In the genomic region with DNA sequence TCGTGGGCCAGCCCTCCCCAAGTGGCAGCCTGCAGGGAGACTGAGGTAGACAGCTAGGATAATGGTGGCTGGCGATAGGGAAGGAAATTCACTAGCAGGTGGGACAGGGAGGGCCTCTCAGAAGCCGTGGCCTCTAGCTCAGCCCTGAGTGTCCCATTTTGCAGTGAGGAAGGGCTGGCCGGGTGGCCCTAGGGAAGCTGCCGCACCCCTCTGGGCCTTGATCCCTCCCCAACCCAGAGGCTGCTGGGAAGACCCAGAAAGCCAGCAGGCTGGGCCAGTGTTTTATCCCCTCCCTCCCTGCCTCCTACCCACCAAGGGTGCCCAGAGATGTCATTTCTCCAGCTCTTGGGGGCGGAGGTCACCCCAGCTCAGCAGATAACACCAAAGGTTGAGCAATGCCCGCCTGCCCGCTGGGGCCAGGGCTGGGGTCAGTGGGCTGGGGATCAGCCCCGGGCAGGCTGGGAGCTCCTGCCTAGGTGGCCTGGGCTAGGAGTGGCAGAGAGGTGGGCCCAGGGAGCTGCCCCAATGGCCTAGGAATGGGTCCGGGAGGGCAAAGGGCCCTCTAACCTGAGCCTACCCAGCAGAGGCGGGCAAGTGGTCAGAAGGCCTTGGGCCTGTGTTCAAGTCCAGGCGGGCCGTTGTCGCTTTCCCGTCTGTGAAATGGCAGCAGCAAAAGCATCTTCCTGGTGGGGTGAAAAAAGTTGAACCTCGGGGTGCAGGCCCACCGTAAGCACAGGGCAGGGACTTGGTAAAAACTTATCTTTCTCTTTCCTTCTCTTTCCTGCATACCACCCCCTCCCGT, we compare ENCODE assay signal across 1 cellular context.
TF ChIP-seq lines count a peak whose summit lies in the region.

No MANE protein-coding gene starts in this region.

TF ChIP-seq in HepG2, 621 proteins besides CTCF, POLR2A, EP300 and RAD21 (continued from another document and continues in another):
- TF ChIP-seq, protein P1, sequence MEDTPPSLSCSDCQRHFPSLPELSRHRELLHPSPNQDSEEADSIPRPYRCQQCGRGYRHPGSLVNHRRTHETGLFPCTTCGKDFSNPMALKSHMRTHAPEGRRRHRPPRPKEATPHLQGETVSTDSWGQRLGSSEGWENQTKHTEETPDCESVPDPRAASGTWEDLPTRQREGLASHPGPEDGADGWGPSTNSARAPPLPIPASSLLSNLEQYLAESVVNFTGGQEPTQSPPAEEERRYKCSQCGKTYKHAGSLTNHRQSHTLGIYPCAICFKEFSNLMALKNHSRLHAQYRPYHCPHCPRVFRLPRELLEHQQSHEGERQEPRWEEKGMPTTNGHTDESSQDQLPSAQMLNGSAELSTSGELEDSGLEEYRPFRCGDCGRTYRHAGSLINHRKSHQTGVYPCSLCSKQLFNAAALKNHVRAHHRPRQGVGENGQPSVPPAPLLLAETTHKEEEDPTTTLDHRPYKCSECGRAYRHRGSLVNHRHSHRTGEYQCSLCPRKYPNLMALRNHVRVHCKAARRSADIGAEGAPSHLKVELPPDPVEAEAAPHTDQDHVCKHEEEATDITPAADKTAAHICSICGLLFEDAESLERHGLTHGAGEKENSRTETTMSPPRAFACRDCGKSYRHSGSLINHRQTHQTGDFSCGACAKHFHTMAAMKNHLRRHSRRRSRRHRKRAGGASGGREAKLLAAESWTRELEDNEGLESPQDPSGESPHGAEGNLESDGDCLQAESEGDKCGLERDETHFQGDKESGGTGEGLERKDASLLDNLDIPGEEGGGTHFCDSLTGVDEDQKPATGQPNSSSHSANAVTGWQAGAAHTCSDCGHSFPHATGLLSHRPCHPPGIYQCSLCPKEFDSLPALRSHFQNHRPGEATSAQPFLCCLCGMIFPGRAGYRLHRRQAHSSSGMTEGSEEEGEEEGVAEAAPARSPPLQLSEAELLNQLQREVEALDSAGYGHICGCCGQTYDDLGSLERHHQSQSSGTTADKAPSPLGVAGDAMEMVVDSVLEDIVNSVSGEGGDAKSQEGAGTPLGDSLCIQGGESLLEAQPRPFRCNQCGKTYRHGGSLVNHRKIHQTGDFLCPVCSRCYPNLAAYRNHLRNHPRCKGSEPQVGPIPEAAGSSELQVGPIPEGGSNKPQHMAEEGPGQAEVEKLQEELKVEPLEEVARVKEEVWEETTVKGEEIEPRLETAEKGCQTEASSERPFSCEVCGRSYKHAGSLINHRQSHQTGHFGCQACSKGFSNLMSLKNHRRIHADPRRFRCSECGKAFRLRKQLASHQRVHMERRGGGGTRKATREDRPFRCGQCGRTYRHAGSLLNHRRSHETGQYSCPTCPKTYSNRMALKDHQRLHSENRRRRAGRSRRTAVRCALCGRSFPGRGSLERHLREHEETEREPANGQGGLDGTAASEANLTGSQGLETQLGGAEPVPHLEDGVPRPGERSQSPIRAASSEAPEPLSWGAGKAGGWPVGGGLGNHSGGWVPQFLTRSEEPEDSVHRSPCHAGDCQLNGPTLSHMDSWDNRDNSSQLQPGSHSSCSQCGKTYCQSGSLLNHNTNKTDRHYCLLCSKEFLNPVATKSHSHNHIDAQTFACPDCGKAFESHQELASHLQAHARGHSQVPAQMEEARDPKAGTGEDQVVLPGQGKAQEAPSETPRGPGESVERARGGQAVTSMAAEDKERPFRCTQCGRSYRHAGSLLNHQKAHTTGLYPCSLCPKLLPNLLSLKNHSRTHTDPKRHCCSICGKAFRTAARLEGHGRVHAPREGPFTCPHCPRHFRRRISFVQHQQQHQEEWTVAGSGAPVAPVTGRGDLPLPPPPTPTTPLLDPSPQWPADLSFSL (CRISPR knock-in tag; IDR thresholded peaks at IDR 0.05), result peak; percentile 78; the same call in 1 of the 2 replicates
- TF ChIP-seq HOXA5 (CRISPR knock-in tag; IDR thresholded peaks at IDR 0.05) (peak; percentile 96; the same call in 1 of the 2 replicates), MAFK (conservative IDR thresholded peaks at IDR 0.05 in 1 of 2, IDR thresholded peaks at IDR 0.05 in 1 of 2; ENCODE audit: low read length in 2 of 2) (peak; percentile 36 to 46), SP4 (CRISPR knock-in tag; IDR thresholded peaks at IDR 0.05) (peak; percentile 86), ZC3H13 (CRISPR knock-in tag; IDR thresholded peaks at IDR 0.05) (peak; percentile 89; the same call in 1 of the 2 replicates), JUND (CRISPR knock-in tag; IDR thresholded peaks at IDR 0.05) (peak; percentile 88), ZNF292 (CRISPR knock-in tag; IDR thresholded peaks at IDR 0.05; ENCODE audit: borderline replicate concordance, low read depth) (peak; percentile 100), ZNF441 (CRISPR knock-in tag; IDR thresholded peaks at IDR 0.05; ENCODE audit: borderline replicate concordance) (peak; percentile 61; the same call in 1 of the 2 replicates), TCF7L2 (IDR thresholded peaks at IDR 0.05; ENCODE audit: low read depth, low read length) (no peak), DMAP1 (CRISPR knock-in tag; IDR thresholded peaks at IDR 0.05) (peak; percentile 63), FOXJ3 (CRISPR knock-in tag; IDR thresholded peaks at IDR 0.05; ENCODE audit: borderline replicate concordance) (peak; percentile 65; the same call in 1 of the 2 replicates), ZKSCAN8 (CRISPR knock-in tag; IDR thresholded peaks at IDR 0.05; ENCODE audit: borderline replicate concordance) (peak; percentile 93; the same call in 1 of the 2 replicates), ZNF772 (CRISPR knock-in tag; IDR thresholded peaks at IDR 0.05) (peak; percentile 98), ELF1 (CRISPR knock-in tag; IDR thresholded peaks at IDR 0.05) (peak; percentile 68), ZSCAN9 (CRISPR knock-in tag; IDR thresholded peaks at IDR 0.05; ENCODE audit: borderline replicate concordance) (peak; percentile 97), ZNF263 (CRISPR knock-in tag; IDR thresholded peaks at IDR 0.05) (peak; percentile 17; the same call in 1 of the 2 replicates), ZNF44 (CRISPR knock-in tag; IDR thresholded peaks at IDR 0.05) (0 out of 2 replicates have a peak, but pooled peaks have one; percentile 77), ZNF644 (CRISPR knock-in tag; IDR thresholded peaks at IDR 0.05; ENCODE audit: low read depth) (peak; percentile 89; the same call in 1 of the 2 replicates), SMYD3 (CRISPR knock-in tag; IDR thresholded peaks at IDR 0.05) (no peak), NFE2L1 (CRISPR knock-in tag; IDR thresholded peaks at IDR 0.05; ENCODE audit: borderline replicate concordance) (peak; percentile 56; the same call in 1 of the 2 replicates)
- TF ChIP-seq, protein P2, sequence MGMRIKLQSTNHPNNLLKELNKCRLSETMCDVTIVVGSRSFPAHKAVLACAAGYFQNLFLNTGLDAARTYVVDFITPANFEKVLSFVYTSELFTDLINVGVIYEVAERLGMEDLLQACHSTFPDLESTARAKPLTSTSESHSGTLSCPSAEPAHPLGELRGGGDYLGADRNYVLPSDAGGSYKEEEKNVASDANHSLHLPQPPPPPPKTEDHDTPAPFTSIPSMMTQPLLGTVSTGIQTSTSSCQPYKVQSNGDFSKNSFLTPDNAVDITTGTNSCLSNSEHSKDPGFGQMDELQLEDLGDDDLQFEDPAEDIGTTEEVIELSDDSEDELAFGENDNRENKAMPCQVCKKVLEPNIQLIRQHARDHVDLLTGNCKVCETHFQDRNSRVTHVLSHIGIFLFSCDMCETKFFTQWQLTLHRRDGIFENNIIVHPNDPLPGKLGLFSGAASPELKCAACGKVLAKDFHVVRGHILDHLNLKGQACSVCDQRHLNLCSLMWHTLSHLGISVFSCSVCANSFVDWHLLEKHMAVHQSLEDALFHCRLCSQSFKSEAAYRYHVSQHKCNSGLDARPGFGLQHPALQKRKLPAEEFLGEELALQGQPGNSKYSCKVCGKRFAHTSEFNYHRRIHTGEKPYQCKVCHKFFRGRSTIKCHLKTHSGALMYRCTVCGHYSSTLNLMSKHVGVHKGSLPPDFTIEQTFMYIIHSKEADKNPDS (CRISPR knock-in tag; IDR thresholded peaks at IDR 0.05), result no peak; the same call in 1 of the 2 replicates
- TF ChIP-seq, protein P3, sequence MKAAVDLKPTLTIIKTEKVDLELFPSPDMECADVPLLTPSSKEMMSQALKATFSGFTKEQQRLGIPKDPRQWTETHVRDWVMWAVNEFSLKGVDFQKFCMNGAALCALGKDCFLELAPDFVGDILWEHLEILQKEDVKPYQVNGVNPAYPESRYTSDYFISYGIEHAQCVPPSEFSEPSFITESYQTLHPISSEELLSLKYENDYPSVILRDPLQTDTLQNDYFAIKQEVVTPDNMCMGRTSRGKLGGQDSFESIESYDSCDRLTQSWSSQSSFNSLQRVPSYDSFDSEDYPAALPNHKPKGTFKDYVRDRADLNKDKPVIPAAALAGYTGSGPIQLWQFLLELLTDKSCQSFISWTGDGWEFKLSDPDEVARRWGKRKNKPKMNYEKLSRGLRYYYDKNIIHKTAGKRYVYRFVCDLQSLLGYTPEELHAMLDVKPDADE (CRISPR knock-in tag; IDR thresholded peaks at IDR 0.05), result peak; percentile 75; the same call in 1 of the 2 replicates
- TF ChIP-seq, protein P4, sequence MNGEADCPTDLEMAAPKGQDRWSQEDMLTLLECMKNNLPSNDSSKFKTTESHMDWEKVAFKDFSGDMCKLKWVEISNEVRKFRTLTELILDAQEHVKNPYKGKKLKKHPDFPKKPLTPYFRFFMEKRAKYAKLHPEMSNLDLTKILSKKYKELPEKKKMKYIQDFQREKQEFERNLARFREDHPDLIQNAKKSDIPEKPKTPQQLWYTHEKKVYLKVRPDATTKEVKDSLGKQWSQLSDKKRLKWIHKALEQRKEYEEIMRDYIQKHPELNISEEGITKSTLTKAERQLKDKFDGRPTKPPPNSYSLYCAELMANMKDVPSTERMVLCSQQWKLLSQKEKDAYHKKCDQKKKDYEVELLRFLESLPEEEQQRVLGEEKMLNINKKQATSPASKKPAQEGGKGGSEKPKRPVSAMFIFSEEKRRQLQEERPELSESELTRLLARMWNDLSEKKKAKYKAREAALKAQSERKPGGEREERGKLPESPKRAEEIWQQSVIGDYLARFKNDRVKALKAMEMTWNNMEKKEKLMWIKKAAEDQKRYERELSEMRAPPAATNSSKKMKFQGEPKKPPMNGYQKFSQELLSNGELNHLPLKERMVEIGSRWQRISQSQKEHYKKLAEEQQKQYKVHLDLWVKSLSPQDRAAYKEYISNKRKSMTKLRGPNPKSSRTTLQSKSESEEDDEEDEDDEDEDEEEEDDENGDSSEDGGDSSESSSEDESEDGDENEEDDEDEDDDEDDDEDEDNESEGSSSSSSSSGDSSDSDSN (CRISPR knock-in tag; IDR thresholded peaks at IDR 0.05), result peak; percentile 98
- TF ChIP-seq, protein P5, sequence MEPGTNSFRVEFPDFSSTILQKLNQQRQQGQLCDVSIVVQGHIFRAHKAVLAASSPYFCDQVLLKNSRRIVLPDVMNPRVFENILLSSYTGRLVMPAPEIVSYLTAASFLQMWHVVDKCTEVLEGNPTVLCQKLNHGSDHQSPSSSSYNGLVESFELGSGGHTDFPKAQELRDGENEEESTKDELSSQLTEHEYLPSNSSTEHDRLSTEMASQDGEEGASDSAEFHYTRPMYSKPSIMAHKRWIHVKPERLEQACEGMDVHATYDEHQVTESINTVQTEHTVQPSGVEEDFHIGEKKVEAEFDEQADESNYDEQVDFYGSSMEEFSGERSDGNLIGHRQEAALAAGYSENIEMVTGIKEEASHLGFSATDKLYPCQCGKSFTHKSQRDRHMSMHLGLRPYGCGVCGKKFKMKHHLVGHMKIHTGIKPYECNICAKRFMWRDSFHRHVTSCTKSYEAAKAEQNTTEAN (CRISPR knock-in tag; conservative IDR thresholded peaks at IDR 0.05), result peak; percentile 69; the same call in 1 of the 2 replicates
- TF ChIP-seq, protein P6, sequence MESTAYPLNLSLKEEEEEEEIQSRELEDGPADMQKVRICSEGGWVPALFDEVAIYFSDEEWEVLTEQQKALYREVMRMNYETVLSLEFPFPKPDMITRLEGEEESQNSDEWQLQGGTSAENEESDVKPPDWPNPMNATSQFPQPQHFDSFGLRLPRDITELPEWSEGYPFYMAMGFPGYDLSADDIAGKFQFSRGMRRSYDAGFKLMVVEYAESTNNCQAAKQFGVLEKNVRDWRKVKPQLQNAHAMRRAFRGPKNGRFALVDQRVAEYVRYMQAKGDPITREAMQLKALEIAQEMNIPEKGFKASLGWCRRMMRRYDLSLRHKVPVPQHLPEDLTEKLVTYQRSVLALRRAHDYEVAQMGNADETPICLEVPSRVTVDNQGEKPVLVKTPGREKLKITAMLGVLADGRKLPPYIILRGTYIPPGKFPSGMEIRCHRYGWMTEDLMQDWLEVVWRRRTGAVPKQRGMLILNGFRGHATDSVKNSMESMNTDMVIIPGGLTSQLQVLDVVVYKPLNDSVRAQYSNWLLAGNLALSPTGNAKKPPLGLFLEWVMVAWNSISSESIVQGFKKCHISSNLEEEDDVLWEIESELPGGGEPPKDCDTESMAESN (CRISPR knock-in tag; conservative IDR thresholded peaks at IDR 0.05), result peak; percentile 98
- TF ChIP-seq, protein P7, sequence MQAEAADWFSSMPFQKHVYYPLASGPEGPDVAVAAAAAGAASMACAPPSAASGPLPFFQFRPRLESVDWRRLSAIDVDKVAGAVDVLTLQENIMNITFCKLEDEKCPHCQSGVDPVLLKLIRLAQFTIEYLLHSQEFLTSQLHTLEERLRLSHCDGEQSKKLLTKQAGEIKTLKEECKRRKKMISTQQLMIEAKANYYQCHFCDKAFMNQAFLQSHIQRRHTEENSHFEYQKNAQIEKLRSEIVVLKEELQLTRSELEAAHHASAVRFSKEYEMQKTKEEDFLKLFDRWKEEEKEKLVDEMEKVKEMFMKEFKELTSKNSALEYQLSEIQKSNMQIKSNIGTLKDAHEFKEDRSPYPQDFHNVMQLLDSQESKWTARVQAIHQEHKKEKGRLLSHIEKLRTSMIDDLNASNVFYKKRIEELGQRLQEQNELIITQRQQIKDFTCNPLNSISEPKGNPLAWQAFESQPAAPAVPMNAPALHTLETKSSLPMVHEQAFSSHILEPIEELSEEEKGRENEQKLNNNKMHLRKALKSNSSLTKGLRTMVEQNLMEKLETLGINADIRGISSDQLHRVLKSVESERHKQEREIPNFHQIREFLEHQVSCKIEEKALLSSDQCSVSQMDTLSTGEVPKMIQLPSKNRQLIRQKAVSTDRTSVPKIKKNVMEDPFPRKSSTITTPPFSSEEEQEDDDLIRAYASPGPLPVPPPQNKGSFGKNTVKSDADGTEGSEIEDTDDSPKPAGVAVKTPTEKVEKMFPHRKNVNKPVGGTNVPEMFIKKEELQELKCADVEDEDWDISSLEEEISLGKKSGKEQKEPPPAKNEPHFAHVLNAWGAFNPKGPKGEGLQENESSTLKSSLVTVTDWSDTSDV (CRISPR knock-in tag; IDR thresholded peaks at IDR 0.05), result no peak
- TF ChIP-seq, protein P8, sequence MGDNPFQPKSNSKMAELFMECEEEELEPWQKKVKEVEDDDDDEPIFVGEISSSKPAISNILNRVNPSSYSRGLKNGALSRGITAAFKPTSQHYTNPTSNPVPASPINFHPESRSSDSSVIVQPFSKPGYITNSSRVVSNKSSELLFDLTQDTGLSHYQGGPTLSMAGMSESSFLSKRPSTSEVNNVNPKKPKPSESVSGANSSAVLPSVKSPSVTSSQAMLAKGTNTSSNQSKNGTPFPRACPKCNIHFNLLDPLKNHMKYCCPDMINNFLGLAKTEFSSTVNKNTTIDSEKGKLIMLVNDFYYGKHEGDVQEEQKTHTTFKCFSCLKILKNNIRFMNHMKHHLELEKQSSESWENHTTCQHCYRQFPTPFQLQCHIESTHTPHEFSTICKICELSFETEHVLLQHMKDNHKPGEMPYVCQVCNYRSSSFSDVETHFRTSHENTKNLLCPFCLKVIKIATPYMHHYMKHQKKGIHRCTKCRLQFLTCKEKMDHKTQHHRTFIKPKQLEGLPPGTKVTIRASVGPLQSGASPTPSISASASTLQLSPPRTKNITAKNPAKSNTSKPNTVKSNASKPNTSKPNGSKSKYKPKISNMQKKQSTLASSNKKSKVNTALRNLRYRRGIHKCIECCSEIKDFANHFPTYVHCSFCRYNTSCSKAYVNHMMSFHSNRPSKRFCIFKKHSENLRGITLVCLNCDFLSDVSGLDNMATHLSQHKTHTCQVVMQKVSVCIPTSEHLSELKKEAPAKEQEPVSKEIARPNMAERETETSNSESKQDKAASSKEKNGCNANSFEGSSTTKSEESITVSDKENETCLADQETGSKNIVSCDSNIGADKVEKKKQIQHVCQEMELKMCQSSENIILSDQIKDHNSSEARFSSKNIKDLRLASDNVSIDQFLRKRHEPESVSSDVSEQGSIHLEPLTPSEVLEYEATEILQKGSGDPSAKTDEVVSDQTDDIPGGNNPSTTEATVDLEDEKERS (CRISPR knock-in tag; IDR thresholded peaks at IDR 0.05), result peak; percentile 67
